In genomic region chr12:120361506-120362208, GRCh38 we compare ENCODE assay signal across 9 cellular contexts. TPM values are rescaled to one million over a fixed set of nuclear protein-coding genes. Genes with fewer than 3 reads are reported as not detected.
DNase-seq lines count a peak whose midpoint lies in the region; ATAC-seq and TF ChIP-seq lines count a peak whose summit lies in the region.
"Had no signal": no experiment of that assay in that cellular context is flagged by ENCODE, and none has a peak within 500 bp of the region (broad histone marks: within the 10 kb centered on the region; RNA-seq: fewer than 3 reads in every experiment).

No MANE protein-coding gene starts in this region.

- no peak overlapping the region for H3K4me3 Mint-ChIP-seq in activated naive CD8-positive, alpha-beta T cell treated with anti-CD3 and anti-CD28 coated beads, Interleukin-2, amount 10 ng/mL, durations not matched to agents 7 days and 5 days

- intact Hi-C loops in heart left ventricle (cut with DNase I): no loop called here
- intact Hi-C loops in prostate gland (cut with DNase I): no loop called here

- ATAC-seq in activated naive CD8-positive, alpha-beta T cell treated with anti-CD3 and anti-CD28 coated beads, Interleukin-2, amount 10 ng/mL, durations not matched to agents 7 days and 5 days (ENCODE audit: low read depth): peak; percentile 40
- ATAC-seq in heart left ventricle (peak in 3 of 4 donors; percentile 25 to 66 (median 33)), GM19467 (IDR thresholded peaks at IDR 0.05; ENCODE audit: unreplicated experiment) (no peak), HG03095 (IDR thresholded peaks at IDR 0.05; ENCODE audit: unreplicated experiment) (no peak), HG02759 (IDR thresholded peaks at IDR 0.05; ENCODE audit: unreplicated experiment) (no peak)

- TF ChIP-seq POLR2A in heart left ventricle (IDR thresholded peaks at IDR 0.05): no peak
- no peak for TF ChIP-seq POLR2A in prostate gland (IDR thresholded peaks at IDR 0.05)

- H3K27me3 ChIP-seq in BE2C (no peaks in the 10 kb centered on the region), heart left ventricle (peaks cover 0 to 24% (median 0%) of the 10 kb centered on the region in 9 donors), prostate gland (replicated peaks; ENCODE audit: insufficient read depth) (no peaks in the 10 kb centered on the region)

- peaks cover 67% of the 10 kb centered on the region for H3K27me3 Mint-ChIP-seq in activated naive CD8-positive, alpha-beta T cell treated with anti-CD3 and anti-CD28 coated beads, Interleukin-2, amount 10 ng/mL, durations not matched to agents 7 days and 5 days

- no peak overlapping the region for H3K27ac Mint-ChIP-seq in activated naive CD8-positive, alpha-beta T cell treated with anti-CD3 and anti-CD28 coated beads, Interleukin-2, amount 10 ng/mL, durations not matched to agents 7 days and 5 days

- H3K9me3 ChIP-seq in BE2C (no peaks in the 10 kb centered on the region), heart left ventricle (no peaks in the 10 kb centered on the region), prostate gland (no peaks in the 10 kb centered on the region)

- H3K36me3 ChIP-seq in BE2C: no peaks in the 10 kb centered on the region
- peaks cover 0 to 4% (median 0%) of the 10 kb centered on the region in 9 donors for H3K36me3 ChIP-seq in heart left ventricle
- no peaks in the 10 kb centered on the region for H3K36me3 ChIP-seq in prostate gland

- no peaks in the 10 kb centered on the region for H3K36me3 Mint-ChIP-seq in activated naive CD8-positive, alpha-beta T cell treated with anti-CD3 and anti-CD28 coated beads, Interleukin-2, amount 10 ng/mL, durations not matched to agents 7 days and 5 days

- H3K9me3 Mint-ChIP-seq in activated naive CD8-positive, alpha-beta T cell treated with anti-CD3 and anti-CD28 coated beads, Interleukin-2, amount 10 ng/mL, durations not matched to agents 7 days and 5 days: no peaks in the 10 kb centered on the region

- DNase-seq in BE2C (peak; percentile 92), NCI-H1092 treated with DMSO at 0.1 percent for 48 hours (lab: John Stamatoyannopoulos, UW) (peak; percentile 89), heart left ventricle (peak; percentile 60 to 78 (median 67)), prostate gland (ENCODE audit: low spot score) (peak; percentile 16)
- peak; percentile 43 for DNase-seq in activated naive CD8-positive, alpha-beta T cell treated with anti-CD3 and anti-CD28 coated beads, Interleukin-2, amount 10 ng/mL, durations not matched to agents 7 days and 5 days

- no peaks in the 10 kb centered on the region for H3K4me1 Mint-ChIP-seq in activated naive CD8-positive, alpha-beta T cell treated with anti-CD3 and anti-CD28 coated beads, Interleukin-2, amount 10 ng/mL, durations not matched to agents 7 days and 5 days

- POLR2A ChIA-PET in activated naive CD8-positive, alpha-beta T cell treated with anti-CD3 and anti-CD28 coated beads, Interleukin-2, amount 10 ng/mL, durations not matched to agents 7 days and 5 days (lab: Charles Lee): no interaction called here

- WGBS in heart left ventricle, 4 donors: 9 to 57% (median 18%) methylated on average over 3 to 56 of the region's 56 CpGs
- 8% methylated on average over 36 of the region's 56 CpGs for WGBS in prostate gland

- no peak for TF ChIP-seq CTCF in BE2C (IDR thresholded peaks at IDR 0.05; ENCODE audit: low read depth, low read length)
- no peak for TF ChIP-seq CTCF in heart left ventricle (IDR thresholded peaks at IDR 0.05)
- TF ChIP-seq CTCF in prostate gland (IDR thresholded peaks at IDR 0.05): no peak

- H3K27ac ChIP-seq in heart left ventricle: peak overlapping the region in 7 of 12 donors; percentile 13 to 43 (median 30)
- peak overlapping the region; percentile 41 to 65 for H3K27ac ChIP-seq in prostate gland

- H3K4me1 ChIP-seq in BE2C (peaks cover 19% of the 10 kb centered on the region), heart left ventricle (peaks cover 0 to 18% (median 4%) of the 10 kb centered on the region in 12 donors), prostate gland (replicated peaks) (no peaks in the 10 kb centered on the region)

- peak overlapping the region; percentile 60 for H3K4me3 ChIP-seq in BE2C (ENCODE audit: low read depth, low read length)
- H3K4me3 ChIP-seq in heart left ventricle: peak overlapping the region in 11 of 12 donors; percentile 4 to 55 (median 43)
- H3K4me3 ChIP-seq in prostate gland: peak overlapping the region; percentile 27 to 29

RNA-seq across cellular contexts. Expression of gene MSI1, which starts 7.3 kb away (rescaled TPM):
- 8.4 TPM for polyA plus RNA-seq in BE2C (2012; ENCODE audit: insufficient read depth, insufficient read length, low read depth)
- total RNA-seq in activated naive CD8-positive, alpha-beta T cell treated with anti-CD3 and anti-CD28 coated beads, Interleukin-2, amount 10 ng/mL, durations not matched to agents 7 days and 5 days: not detected
- 1 to 10 TPM; 3.5 to 8.7 (median 5.6) TPM for total RNA-seq in heart left ventricle
- polyA plus RNA-seq in heart left ventricle: 1 to 10 TPM; 2.1 to 2.4 TPM
- total RNA-seq in prostate gland: 1 to 10 TPM; 1.7 to 8.2 TPM
- total RNA-seq: subcutaneous adipose tissue had no signal

RNA-seq across cellular contexts. Expression of gene PLA2G1B, which starts 34.1 kb away (rescaled TPM):
- polyA plus RNA-seq in BE2C (2012; ENCODE audit: insufficient read depth, insufficient read length, low read depth): not detected
- not detected for total RNA-seq in activated naive CD8-positive, alpha-beta T cell treated with anti-CD3 and anti-CD28 coated beads, Interleukin-2, amount 10 ng/mL, durations not matched to agents 7 days and 5 days
- total RNA-seq in heart left ventricle (1 to 10 TPM in 3 of 9 donors, under 1 TPM in 1, not detected in 5; 0.93 to 2.0 (median 1.5) TPM), prostate gland (not detected)
- polyA plus RNA-seq in heart left ventricle: not detected
- total RNA-seq: subcutaneous adipose tissue had no signal

RNA-seq across cellular contexts. Expression of gene SIRT4, which starts 59.5 kb away (rescaled TPM):
- 10.1 TPM for polyA plus RNA-seq in BE2C (2012; ENCODE audit: insufficient read depth, insufficient read length, low read depth)
- 1 to 10 TPM; 1.7 to 2.6 TPM for total RNA-seq in activated naive CD8-positive, alpha-beta T cell treated with anti-CD3 and anti-CD28 coated beads, Interleukin-2, amount 10 ng/mL, durations not matched to agents 7 days and 5 days
- total RNA-seq in heart left ventricle (10 to 100 TPM in 1 of 9 donors, 1 to 10 TPM in 8; 3.2 to 10.6 (median 4.7) TPM), prostate gland (1 to 10 TPM in 1 of 2 donors, under 1 TPM in 1; 0.96 to 2.2 TPM)
- polyA plus RNA-seq in heart left ventricle: 1 to 10 TPM; 3.0 to 7.4 TPM

Comparison
In these comparisons a context has a peak if more than half of its experiments do, and no peak if none do; other contexts are left out.
1. DNase-seq: peak in every context shown above with its lines; median percentile 92 in BE2C; 89 in NCI-H1092 treated with DMSO at 0.1 percent for 48 hours; 67 in heart left ventricle; 43 in activated naive CD8-positive, alpha-beta T cell treated with anti-CD3 and anti-CD28 coated beads, Interleukin-2, amount 10 ng/mL, durations not matched to agents 7 days and 5 days; 16 in prostate gland.
2. ATAC-seq: peak in activated naive CD8-positive, alpha-beta T cell treated with anti-CD3 and anti-CD28 coated beads, Interleukin-2, amount 10 ng/mL, durations not matched to agents 7 days and 5 days (single experiment) and heart left ventricle (3 of 4); none in GM19467 (single experiment), HG03095 (single experiment) and HG02759 (single experiment).
3. Peak in every context shown above with its lines, with median percentiles within 50 percentile points of each other: H3K4me3 ChIP-seq.